In the genomic region with DNA sequence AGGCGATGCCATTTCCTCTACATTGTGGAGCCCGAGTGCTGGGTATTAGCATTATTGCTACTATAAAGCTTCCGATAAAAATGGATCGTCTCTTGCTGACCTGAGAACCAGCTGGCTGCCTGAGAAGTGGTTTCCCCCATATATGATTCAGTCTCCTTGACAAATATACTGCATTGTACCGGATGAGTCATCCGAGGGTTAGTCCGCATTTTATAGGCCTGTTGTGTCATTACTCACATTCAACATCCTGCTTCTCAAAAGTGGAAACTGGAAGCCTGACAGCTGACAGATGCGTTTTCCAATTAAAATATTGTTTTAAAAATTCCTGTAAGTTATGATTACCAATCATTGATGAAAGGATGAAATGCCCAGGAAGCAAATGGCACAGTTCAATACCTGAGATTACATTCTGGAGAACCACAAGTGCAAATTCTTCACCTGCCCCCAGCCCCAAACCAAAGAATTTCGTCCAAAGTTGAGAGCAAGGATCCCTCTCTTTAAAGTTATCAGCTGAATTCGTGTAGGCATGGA, we compare ENCODE assay signal across 1 cellular context.
TF ChIP-seq lines count a peak whose summit lies in the region.

No MANE protein-coding gene starts in this region.

TF ChIP-seq in K562, 482 proteins besides CTCF, POLR2A, EP300 and RAD21 (continued from another document and continues in another):
- TF ChIP-seq, protein P1, sequence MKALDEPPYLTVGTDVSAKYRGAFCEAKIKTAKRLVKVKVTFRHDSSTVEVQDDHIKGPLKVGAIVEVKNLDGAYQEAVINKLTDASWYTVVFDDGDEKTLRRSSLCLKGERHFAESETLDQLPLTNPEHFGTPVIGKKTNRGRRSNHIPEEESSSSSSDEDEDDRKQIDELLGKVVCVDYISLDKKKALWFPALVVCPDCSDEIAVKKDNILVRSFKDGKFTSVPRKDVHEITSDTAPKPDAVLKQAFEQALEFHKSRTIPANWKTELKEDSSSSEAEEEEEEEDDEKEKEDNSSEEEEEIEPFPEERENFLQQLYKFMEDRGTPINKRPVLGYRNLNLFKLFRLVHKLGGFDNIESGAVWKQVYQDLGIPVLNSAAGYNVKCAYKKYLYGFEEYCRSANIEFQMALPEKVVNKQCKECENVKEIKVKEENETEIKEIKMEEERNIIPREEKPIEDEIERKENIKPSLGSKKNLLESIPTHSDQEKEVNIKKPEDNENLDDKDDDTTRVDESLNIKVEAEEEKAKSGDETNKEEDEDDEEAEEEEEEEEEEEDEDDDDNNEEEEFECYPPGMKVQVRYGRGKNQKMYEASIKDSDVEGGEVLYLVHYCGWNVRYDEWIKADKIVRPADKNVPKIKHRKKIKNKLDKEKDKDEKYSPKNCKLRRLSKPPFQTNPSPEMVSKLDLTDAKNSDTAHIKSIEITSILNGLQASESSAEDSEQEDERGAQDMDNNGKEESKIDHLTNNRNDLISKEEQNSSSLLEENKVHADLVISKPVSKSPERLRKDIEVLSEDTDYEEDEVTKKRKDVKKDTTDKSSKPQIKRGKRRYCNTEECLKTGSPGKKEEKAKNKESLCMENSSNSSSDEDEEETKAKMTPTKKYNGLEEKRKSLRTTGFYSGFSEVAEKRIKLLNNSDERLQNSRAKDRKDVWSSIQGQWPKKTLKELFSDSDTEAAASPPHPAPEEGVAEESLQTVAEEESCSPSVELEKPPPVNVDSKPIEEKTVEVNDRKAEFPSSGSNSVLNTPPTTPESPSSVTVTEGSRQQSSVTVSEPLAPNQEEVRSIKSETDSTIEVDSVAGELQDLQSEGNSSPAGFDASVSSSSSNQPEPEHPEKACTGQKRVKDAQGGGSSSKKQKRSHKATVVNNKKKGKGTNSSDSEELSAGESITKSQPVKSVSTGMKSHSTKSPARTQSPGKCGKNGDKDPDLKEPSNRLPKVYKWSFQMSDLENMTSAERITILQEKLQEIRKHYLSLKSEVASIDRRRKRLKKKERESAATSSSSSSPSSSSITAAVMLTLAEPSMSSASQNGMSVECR (CRISPR knock-in tag; IDR thresholded peaks at IDR 0.05): peak; percentile 27; the same call in 1 of the 2 replicates
- no peak for TF ChIP-seq TAF1 (IDR thresholded peaks at IDR 0.05; ENCODE audit: control insufficient read depth, extremely low read depth, insufficient read depth, low read length, severe bottlenecking)
- TF ChIP-seq ZNF263 (CRISPR knock-in tag; IDR thresholded peaks at IDR 0.05; ENCODE audit: borderline replicate concordance): no peak
- TF ChIP-seq CREM (IDR thresholded peaks at IDR 0.05; ENCODE audit: low read depth): peak; percentile 60
- TF ChIP-seq, protein P2, sequence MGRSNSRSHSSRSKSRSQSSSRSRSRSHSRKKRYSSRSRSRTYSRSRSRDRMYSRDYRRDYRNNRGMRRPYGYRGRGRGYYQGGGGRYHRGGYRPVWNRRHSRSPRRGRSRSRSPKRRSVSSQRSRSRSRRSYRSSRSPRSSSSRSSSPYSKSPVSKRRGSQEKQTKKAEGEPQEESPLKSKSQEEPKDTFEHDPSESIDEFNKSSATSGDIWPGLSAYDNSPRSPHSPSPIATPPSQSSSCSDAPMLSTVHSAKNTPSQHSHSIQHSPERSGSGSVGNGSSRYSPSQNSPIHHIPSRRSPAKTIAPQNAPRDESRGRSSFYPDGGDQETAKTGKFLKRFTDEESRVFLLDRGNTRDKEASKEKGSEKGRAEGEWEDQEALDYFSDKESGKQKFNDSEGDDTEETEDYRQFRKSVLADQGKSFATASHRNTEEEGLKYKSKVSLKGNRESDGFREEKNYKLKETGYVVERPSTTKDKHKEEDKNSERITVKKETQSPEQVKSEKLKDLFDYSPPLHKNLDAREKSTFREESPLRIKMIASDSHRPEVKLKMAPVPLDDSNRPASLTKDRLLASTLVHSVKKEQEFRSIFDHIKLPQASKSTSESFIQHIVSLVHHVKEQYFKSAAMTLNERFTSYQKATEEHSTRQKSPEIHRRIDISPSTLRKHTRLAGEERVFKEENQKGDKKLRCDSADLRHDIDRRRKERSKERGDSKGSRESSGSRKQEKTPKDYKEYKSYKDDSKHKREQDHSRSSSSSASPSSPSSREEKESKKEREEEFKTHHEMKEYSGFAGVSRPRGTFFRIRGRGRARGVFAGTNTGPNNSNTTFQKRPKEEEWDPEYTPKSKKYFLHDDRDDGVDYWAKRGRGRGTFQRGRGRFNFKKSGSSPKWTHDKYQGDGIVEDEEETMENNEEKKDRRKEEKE (IDR thresholded peaks at IDR 0.05; ENCODE audit: borderline replicate concordance in 1 of 2, control insufficient read depth in 1 of 2, low read depth in 2 of 2, low read length in 1 of 2): 0 out of 4 replicates have a peak, but pooled peaks of 1 of the 2 experiments have one; percentile 23
- peak; percentile 100 for TF ChIP-seq JUND (IDR thresholded peaks at IDR 0.05; ENCODE audit: borderline replicate concordance, low read depth, low read length)
- peak; percentile 99 for TF ChIP-seq JUND (tag; IDR thresholded peaks at IDR 0.05; ENCODE audit: borderline replicate concordance, low read depth, low read length)
- TF ChIP-seq, protein P3, sequence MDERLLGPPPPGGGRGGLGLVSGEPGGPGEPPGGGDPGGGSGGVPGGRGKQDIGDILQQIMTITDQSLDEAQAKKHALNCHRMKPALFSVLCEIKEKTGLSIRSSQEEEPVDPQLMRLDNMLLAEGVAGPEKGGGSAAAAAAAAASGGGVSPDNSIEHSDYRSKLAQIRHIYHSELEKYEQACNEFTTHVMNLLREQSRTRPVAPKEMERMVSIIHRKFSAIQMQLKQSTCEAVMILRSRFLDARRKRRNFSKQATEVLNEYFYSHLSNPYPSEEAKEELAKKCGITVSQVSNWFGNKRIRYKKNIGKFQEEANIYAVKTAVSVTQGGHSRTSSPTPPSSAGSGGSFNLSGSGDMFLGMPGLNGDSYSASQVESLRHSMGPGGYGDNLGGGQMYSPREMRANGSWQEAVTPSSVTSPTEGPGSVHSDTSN (CRISPR knock-in tag; IDR thresholded peaks at IDR 0.05; ENCODE audit: low read depth): no peak
- TF ChIP-seq, protein P3 (tag; conservative IDR thresholded peaks at IDR 0.05; ENCODE audit: low read depth): peak; percentile 90
- TF ChIP-seq TCF3 (CRISPR knock-in tag; IDR thresholded peaks at IDR 0.05): peak; percentile 44
- TF ChIP-seq C11orf30 (IDR thresholded peaks at IDR 0.05; ENCODE audit: low read depth): peak; percentile 45; the same call in 1 of the 2 replicates
- TF ChIP-seq, protein P4, sequence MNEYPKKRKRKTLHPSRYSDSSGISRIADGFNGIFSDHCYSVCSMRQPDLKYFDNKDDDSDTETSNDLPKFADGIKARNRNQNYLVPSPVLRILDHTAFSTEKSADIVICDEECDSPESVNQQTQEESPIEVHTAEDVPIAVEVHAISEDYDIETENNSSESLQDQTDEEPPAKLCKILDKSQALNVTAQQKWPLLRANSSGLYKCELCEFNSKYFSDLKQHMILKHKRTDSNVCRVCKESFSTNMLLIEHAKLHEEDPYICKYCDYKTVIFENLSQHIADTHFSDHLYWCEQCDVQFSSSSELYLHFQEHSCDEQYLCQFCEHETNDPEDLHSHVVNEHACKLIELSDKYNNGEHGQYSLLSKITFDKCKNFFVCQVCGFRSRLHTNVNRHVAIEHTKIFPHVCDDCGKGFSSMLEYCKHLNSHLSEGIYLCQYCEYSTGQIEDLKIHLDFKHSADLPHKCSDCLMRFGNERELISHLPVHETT (CRISPR knock-in tag; conservative IDR thresholded peaks at IDR 0.05 in 1 of 2, IDR thresholded peaks at IDR 0.05 in 1 of 2): peak in 1 of 2 experiments; percentile 60; a peak in 1 of 4 replicates
- peak; percentile 49; the same call in 1 of the 2 replicates for TF ChIP-seq SOX6 (IDR thresholded peaks at IDR 0.05)
- peak; percentile 96 for TF ChIP-seq MEIS2 (IDR thresholded peaks at IDR 0.05; ENCODE audit: partially characterized antibody)
- no peak for TF ChIP-seq ZNF184 (CRISPR knock-in tag; IDR thresholded peaks at IDR 0.05)
- no peak for TF ChIP-seq RNF2 (IDR thresholded peaks at IDR 0.05)
- 0 out of 2 replicates have a peak, but pooled peaks have one; percentile 14 for TF ChIP-seq CTBP1 (IDR thresholded peaks at IDR 0.05; ENCODE audit: borderline replicate concordance)
- TF ChIP-seq, protein P5, sequence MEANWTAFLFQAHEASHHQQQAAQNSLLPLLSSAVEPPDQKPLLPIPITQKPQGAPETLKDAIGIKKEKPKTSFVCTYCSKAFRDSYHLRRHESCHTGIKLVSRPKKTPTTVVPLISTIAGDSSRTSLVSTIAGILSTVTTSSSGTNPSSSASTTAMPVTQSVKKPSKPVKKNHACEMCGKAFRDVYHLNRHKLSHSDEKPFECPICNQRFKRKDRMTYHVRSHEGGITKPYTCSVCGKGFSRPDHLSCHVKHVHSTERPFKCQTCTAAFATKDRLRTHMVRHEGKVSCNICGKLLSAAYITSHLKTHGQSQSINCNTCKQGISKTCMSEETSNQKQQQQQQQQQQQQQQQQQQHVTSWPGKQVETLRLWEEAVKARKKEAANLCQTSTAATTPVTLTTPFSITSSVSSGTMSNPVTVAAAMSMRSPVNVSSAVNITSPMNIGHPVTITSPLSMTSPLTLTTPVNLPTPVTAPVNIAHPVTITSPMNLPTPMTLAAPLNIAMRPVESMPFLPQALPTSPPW (CRISPR knock-in tag; IDR thresholded peaks at IDR 0.05): 0 out of 2 replicates have a peak, but pooled peaks have one; percentile 3
- TF ChIP-seq ZNF644 (tag; IDR thresholded peaks at IDR 0.05; ENCODE audit: low read depth): peak; percentile 37; the same call in 1 of the 2 replicates
- TF ChIP-seq, protein P6, sequence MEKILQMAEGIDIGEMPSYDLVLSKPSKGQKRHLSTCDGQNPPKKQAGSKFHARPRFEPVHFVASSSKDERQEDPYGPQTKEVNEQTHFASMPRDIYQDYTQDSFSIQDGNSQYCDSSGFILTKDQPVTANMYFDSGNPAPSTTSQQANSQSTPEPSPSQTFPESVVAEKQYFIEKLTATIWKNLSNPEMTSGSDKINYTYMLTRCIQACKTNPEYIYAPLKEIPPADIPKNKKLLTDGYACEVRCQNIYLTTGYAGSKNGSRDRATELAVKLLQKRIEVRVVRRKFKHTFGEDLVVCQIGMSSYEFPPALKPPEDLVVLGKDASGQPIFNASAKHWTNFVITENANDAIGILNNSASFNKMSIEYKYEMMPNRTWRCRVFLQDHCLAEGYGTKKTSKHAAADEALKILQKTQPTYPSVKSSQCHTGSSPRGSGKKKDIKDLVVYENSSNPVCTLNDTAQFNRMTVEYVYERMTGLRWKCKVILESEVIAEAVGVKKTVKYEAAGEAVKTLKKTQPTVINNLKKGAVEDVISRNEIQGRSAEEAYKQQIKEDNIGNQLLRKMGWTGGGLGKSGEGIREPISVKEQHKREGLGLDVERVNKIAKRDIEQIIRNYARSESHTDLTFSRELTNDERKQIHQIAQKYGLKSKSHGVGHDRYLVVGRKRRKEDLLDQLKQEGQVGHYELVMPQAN (IDR thresholded peaks at IDR 0.05; ENCODE audit: borderline replicate concordance): no peak
- TF ChIP-seq ETV1 (tag; conservative IDR thresholded peaks at IDR 0.05; ENCODE audit: low read depth): peak; percentile 69
- peak; percentile 78; the same call in 1 of the 2 replicates for TF ChIP-seq SMAD4 (CRISPR knock-in tag; conservative IDR thresholded peaks at IDR 0.05)
- 0 out of 2 replicates have a peak, but pooled peaks have one; percentile 17 for TF ChIP-seq ZNF766 (CRISPR knock-in tag; conservative IDR thresholded peaks at IDR 0.05)
- no peak for TF ChIP-seq ZNF436 (CRISPR knock-in tag; IDR thresholded peaks at IDR 0.05)
- no peak for TF ChIP-seq RHOXF2B (CRISPR knock-in tag; conservative IDR thresholded peaks at IDR 0.05)
- TF ChIP-seq, protein P7, sequence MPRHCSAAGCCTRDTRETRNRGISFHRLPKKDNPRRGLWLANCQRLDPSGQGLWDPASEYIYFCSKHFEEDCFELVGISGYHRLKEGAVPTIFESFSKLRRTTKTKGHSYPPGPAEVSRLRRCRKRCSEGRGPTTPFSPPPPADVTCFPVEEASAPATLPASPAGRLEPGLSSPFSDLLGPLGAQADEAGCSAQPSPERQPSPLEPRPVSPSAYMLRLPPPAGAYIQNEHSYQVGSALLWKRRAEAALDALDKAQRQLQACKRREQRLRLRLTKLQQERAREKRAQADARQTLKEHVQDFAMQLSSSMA (CRISPR knock-in tag; IDR thresholded peaks at IDR 0.05): no peak
- TF ChIP-seq ZNF584 (CRISPR knock-in tag; IDR thresholded peaks at IDR 0.05; ENCODE audit: low read depth): 0 out of 2 replicates have a peak, but pooled peaks have one; percentile 52
- TF ChIP-seq SMARCE1 (IDR thresholded peaks at IDR 0.05): peak; percentile 91
- TF ChIP-seq ATF1 (CRISPR knock-in tag; IDR thresholded peaks at IDR 0.05): no peak
- 0 out of 2 replicates have a peak, but pooled peaks have one; percentile 13 for TF ChIP-seq ATF1 (tag; IDR thresholded peaks at IDR 0.05)
- peak; percentile 36; the same call in 1 of the 2 replicates for TF ChIP-seq GABPA (tag; conservative IDR thresholded peaks at IDR 0.05; ENCODE audit: low read depth)
- TF ChIP-seq SP1 (CRISPR knock-in tag; IDR thresholded peaks at IDR 0.05): no peak
- peak; percentile 51; the same call in 1 of the 2 replicates for TF ChIP-seq ETV5 (CRISPR knock-in tag; IDR thresholded peaks at IDR 0.05; ENCODE audit: low read depth)
- peak; percentile 30; the same call in 1 of the 2 replicates for TF ChIP-seq RFX1 (IDR thresholded peaks at IDR 0.05)
- TF ChIP-seq ATF7 (IDR thresholded peaks at IDR 0.05): peak; percentile 70
- 0 out of 2 replicates have a peak, but pooled peaks have one; percentile 3 for TF ChIP-seq SPI1 (IDR thresholded peaks at IDR 0.05; ENCODE audit: borderline replicate concordance, low read depth, low read length)
- TF ChIP-seq GTF2E2 (tag; IDR thresholded peaks at IDR 0.05): no peak
- TF ChIP-seq BHLHE40 (IDR thresholded peaks at IDR 0.05; ENCODE audit: low read length): 0 out of 2 replicates have a peak, but pooled peaks have one; percentile 11
- peak; percentile 56 for TF ChIP-seq CEBPB (tag; IDR thresholded peaks at IDR 0.05)
- peak; percentile 55; the same call in 1 of the 2 replicates for TF ChIP-seq TEAD4 (IDR thresholded peaks at IDR 0.05; ENCODE audit: low read length)
- TF ChIP-seq TEAD4 (CRISPR knock-in tag; IDR thresholded peaks at IDR 0.05; ENCODE audit: borderline replicate concordance): no peak
- TF ChIP-seq ZNF311 (CRISPR knock-in tag; IDR thresholded peaks at IDR 0.05): 0 out of 2 replicates have a peak, but pooled peaks have one; percentile 53
- TF ChIP-seq, protein P8, sequence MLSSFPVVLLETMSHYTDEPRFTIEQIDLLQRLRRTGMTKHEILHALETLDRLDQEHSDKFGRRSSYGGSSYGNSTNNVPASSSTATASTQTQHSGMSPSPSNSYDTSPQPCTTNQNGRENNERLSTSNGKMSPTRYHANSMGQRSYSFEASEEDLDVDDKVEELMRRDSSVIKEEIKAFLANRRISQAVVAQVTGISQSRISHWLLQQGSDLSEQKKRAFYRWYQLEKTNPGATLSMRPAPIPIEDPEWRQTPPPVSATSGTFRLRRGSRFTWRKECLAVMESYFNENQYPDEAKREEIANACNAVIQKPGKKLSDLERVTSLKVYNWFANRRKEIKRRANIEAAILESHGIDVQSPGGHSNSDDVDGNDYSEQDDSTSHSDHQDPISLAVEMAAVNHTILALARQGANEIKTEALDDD (IDR thresholded peaks at IDR 0.05): peak; percentile 58; the same call in 1 of the 2 replicates
- no peak for TF ChIP-seq TCF7 (IDR thresholded peaks at IDR 0.05; ENCODE audit: borderline replicate concordance)
- 0 out of 2 replicates have a peak, but pooled peaks have one; percentile 27 for TF ChIP-seq MAFG (tag; conservative IDR thresholded peaks at IDR 0.05)
- no peak for TF ChIP-seq CHD2 (IDR thresholded peaks at IDR 0.05; ENCODE audit: low read depth, low read length)
- TF ChIP-seq NCOA6 (IDR thresholded peaks at IDR 0.05): no peak
